Comparison of ENCODE assay signal across 26 cellular contexts in the genomic region with DNA sequence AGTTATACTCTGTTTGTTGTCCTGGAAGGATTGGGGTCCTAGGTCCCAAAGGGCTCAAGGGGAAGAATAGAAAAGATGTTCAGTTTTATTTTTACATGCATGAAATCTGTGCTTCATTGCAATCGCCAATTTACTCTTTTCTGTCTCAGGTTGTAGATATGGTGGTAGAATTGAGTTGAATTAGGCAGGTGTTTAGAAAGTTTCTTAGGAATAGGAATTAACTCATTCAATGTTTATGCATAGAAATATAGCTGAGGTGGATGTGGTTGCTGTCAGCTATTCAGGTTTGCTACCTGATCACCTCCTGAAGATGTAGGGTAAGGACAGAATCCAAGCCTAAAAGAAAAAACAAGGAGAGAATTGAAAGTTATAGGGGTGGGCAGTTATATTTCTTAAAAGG. TPM values are rescaled to one million over a fixed set of nuclear protein-coding genes. Genes with fewer than 3 reads are reported as not detected.
DNase-seq lines count a peak whose midpoint lies in the region; ATAC-seq and TF ChIP-seq lines count a peak whose summit lies in the region.
"Had no signal": no experiment of that assay in that cellular context is flagged by ENCODE, and none has a peak within 500 bp of the region (broad histone marks: within the 10 kb centered on the region; RNA-seq: fewer than 3 reads in every experiment).

No MANE protein-coding gene starts in this region.

- ATAC-seq in SK-N-SH treated with all-trans-retinoic acid at 6 μM for 48 hours (no peak), GM21737 (IDR thresholded peaks at IDR 0.05; ENCODE audit: unreplicated experiment) (no peak)
- ATAC-seq: activated CD8-positive, alpha-beta T cell treated with anti-CD3 and anti-CD28 coated beads, Interleukin-2, amount 10 ng/mL, durations not matched to agents 7 days and 5 days; lower lobe of right lung; mucosa of descending colon; right lobe of liver had no signal

- H3K27me3 ChIP-seq in SK-N-SH (ENCODE audit: insufficient read depth): no peaks in the 10 kb centered on the region
- H3K27me3 ChIP-seq in neural cell (ENCODE audit: insufficient read depth, low read depth, low read length): peaks cover 11% of the 10 kb centered on the region
- H3K27me3 ChIP-seq in thymus (ENCODE audit: control insufficient read depth, insufficient read depth): no peaks in the 10 kb centered on the region
- peaks cover 68% of the 10 kb centered on the region for H3K27me3 ChIP-seq in hepatocyte
- H3K27me3 ChIP-seq: SJCRH30, testis, vagina had no signal

- H3K4me3 ChIP-seq in SK-N-SH (ENCODE audit: low read depth in 2 of 2, low read length in 1 of 2) (peak overlapping the region; percentile 63 to 68; a peak in 3 of 4 replicates), neural cell (ENCODE audit: low read length) (peak overlapping the region; percentile 72), thymus (ENCODE audit: low read length) (peak overlapping the region; percentile 87), hepatocyte (no peak overlapping the region)
- H3K4me3 ChIP-seq: lower lobe of right lung, mucosa of descending colon, SJCRH30, testis, vagina had no signal

- no peaks in the 10 kb centered on the region for H3K9me2 ChIP-seq in SK-N-SH
- no peaks in the 10 kb centered on the region for H3K9me2 ChIP-seq in neural cell (ENCODE audit: insufficient read depth, low read length)
- H3K9me2 ChIP-seq in hepatocyte (replicated peaks; ENCODE audit: insufficient read depth): no peaks in the 10 kb centered on the region

- CTCF ChIA-PET in SK-N-SH (lab: Yijun Ruan, JAX): interaction anchor here (1.8 kb wide), 1 partner anchor 9 kb away, joined by 6 read pairs; no protein-coding TSS in a partner anchor

- H3K4me2 ChIP-seq in SK-N-SH (peak overlapping the region; percentile 81), neural cell (ENCODE audit: low read length) (peak overlapping the region; percentile 54), hepatocyte (no peak overlapping the region)

- no peaks in the 10 kb centered on the region for H3K9me3 ChIP-seq in SK-N-SH
- H3K9me3 ChIP-seq in neural cell (ENCODE audit: low read length): no peaks in the 10 kb centered on the region
- H3K9me3 ChIP-seq in thymus (ENCODE audit: control insufficient read depth): no peaks in the 10 kb centered on the region
- H3K9me3 ChIP-seq in hepatocyte (ENCODE audit: low read depth): no peaks in the 10 kb centered on the region
- H3K9me3 ChIP-seq: lower lobe of right lung, mucosa of descending colon, right lobe of liver, SJCRH30, testis, vagina had no signal

- TF ChIP-seq RAD21 in SK-N-SH (IDR thresholded peaks at IDR 0.05; ENCODE audit: low read length) (no peak), neural cell (conservative IDR thresholded peaks at IDR 0.05) (no peak)

- 95% methylated on average over 1 of the region's 1 CpG for WGBS in SK-N-SH (ENCODE audit: low lambda C conversion rate)
- 22% methylated on average over 1 of the region's 1 CpG for WGBS in thymus
- 96% methylated on average over 1 of the region's 1 CpG for WGBS in hepatocyte (ENCODE audit: low lambda C conversion rate, missing lambda C conversion rate)

- H3K27ac ChIP-seq in SK-N-SH (ENCODE audit: low read depth in 2 of 2, low read length in 1 of 2): no peak overlapping the region; a peak in 1 of 4 replicates
- H3K27ac ChIP-seq in neural cell (ENCODE audit: low read length): peak overlapping the region; percentile 52
- H3K27ac ChIP-seq in thymus (ENCODE audit: low read depth): no peak overlapping the region
- H3K27ac ChIP-seq in hepatocyte: no peak overlapping the region
- H3K27ac ChIP-seq: 22Rv1, epithelial cell of prostate, lower lobe of right lung, right lobe of liver, SJCRH30, testis, vagina had no signal

- TF ChIP-seq CTCF in SK-N-SH (IDR thresholded peaks at IDR 0.05) (no peak), neural cell (IDR thresholded peaks at IDR 0.05; ENCODE audit: poor library complexity, severe bottlenecking) (no peak), hepatocyte (IDR thresholded peaks at IDR 0.05; ENCODE audit: poor library complexity) (no peak)

- H2AFZ ChIP-seq in SK-N-SH (ENCODE audit: low read depth) (no peak overlapping the region), neural cell (ENCODE audit: low read depth, low read length) (no peak overlapping the region), hepatocyte (no peak overlapping the region)

- no peaks in the 10 kb centered on the region for H3K79me2 ChIP-seq in SK-N-SH (ENCODE audit: insufficient read depth)
- peaks cover 31% of the 10 kb centered on the region for H3K79me2 ChIP-seq in neural cell (replicated peaks; ENCODE audit: insufficient read depth, low read length)
- no peaks in the 10 kb centered on the region for H3K79me2 ChIP-seq in hepatocyte

- POLR2A ChIA-PET in SK-N-SH (lab: Yijun Ruan, JAX): no interaction called here

- DNase-seq in SK-N-SH (no peak), cerebellar cortex (ENCODE audit: low spot score) (peak; percentile 64), hepatic stellate cell (ENCODE audit: low spot score) (no peak), hepatocyte (ENCODE audit: low spot score) (no peak)
- DNase-seq: activated CD8-positive, alpha-beta T cell treated with anti-CD3 and anti-CD28 coated beads, Interleukin-2, amount 10 ng/mL, durations not matched to agents 7 days and 5 days; activated naive CD8-positive, alpha-beta T cell treated with anti-CD3 and anti-CD28 coated beads, Interleukin-2, amount 10 ng/mL, durations not matched to agents 7 days and 5 days; effector CD4-positive, alpha-beta T cell; H9; kidney; lower lobe of right lung; mucosa of descending colon; NCI-H1092; NCI-H187 treated with DMSO at 0.1 percent for 48 hours; NCI-H526 treated with DMSO at 0.1 percent for 48 hours; right lobe of liver; SJCRH30; stimulated activated naive CD4-positive, alpha-beta T cell; testis had no signal

- no peaks in the 10 kb centered on the region for H4K20me1 ChIP-seq in SK-N-SH (ENCODE audit: insufficient read depth)
- H4K20me1 ChIP-seq in neural cell (ENCODE audit: insufficient read depth): no peaks in the 10 kb centered on the region
- H4K20me1 ChIP-seq in hepatocyte (ENCODE audit: insufficient read depth, poor library complexity, severe bottlenecking): no peaks in the 10 kb centered on the region

- peaks cover 0 to 3% of the 10 kb centered on the region in 2 experiments; a peak in 1 of 4 replicates for H3K4me1 ChIP-seq in SK-N-SH (ENCODE audit: control insufficient read depth in 1 of 2, insufficient read depth in 2 of 2, low read depth in 1 of 2, low read length in 1 of 2)
- H3K4me1 ChIP-seq in thymus (ENCODE audit: control insufficient read depth, insufficient read depth, low read length): peaks cover 1% of the 10 kb centered on the region
- H3K4me1 ChIP-seq in hepatocyte (ENCODE audit: insufficient read depth): peaks cover 3% of the 10 kb centered on the region
- H3K4me1 ChIP-seq: SJCRH30, testis had no signal

- H3F3A ChIP-seq in SK-N-SH (replicated peaks; ENCODE audit: insufficient read depth) (no peaks in the 10 kb centered on the region), neural cell (ENCODE audit: insufficient read depth, low read length, poor library complexity, severe bottlenecking) (no peaks in the 10 kb centered on the region)

- H3K9ac ChIP-seq in SK-N-SH: no peak overlapping the region
- H3K9ac ChIP-seq in neural cell (ENCODE audit: low read length): peak overlapping the region; percentile 73

- TF ChIP-seq EP300 in SK-N-SH (IDR thresholded peaks at IDR 0.05; ENCODE audit: borderline replicate concordance in 1 of 2, low read depth in 1 of 2, low read length in 1 of 2) (no peak), neural cell (conservative IDR thresholded peaks at IDR 0.05; ENCODE audit: poor library complexity, severe bottlenecking) (no peak)

- H3K36me3 ChIP-seq in SK-N-SH (replicated peaks in 1 of 2; ENCODE audit: control insufficient read depth in 1 of 2, insufficient read depth in 2 of 2, low read length in 1 of 2): no peaks in the 10 kb centered on the region
- H3K36me3 ChIP-seq in neural cell (ENCODE audit: insufficient read depth, low read length): no peaks in the 10 kb centered on the region
- no peaks in the 10 kb centered on the region for H3K36me3 ChIP-seq in thymus (ENCODE audit: control insufficient read depth, insufficient read depth)
- no peaks in the 10 kb centered on the region for H3K36me3 ChIP-seq in hepatocyte (replicated peaks; ENCODE audit: insufficient read depth, low read depth)
- H3K36me3 ChIP-seq: lower lobe of right lung, right lobe of liver, SJCRH30, vagina had no signal

TF ChIP-seq in SK-N-SH, 30 proteins besides CTCF, POLR2A, EP300 and RAD21 (continues in another document):
- TF ChIP-seq EZH2phosphoT487 (IDR thresholded peaks at IDR 0.05; ENCODE audit: borderline replicate concordance, low read depth): no peak
- no peak for TF ChIP-seq TEAD4 (IDR thresholded peaks at IDR 0.05; ENCODE audit: borderline replicate concordance, insufficient read depth)
- no peak for TF ChIP-seq TCF12 (IDR thresholded peaks at IDR 0.05)
- TF ChIP-seq TAF1 (IDR thresholded peaks at IDR 0.05; ENCODE audit: borderline replicate concordance, low read depth, low read length): no peak
- TF ChIP-seq FOXJ3 (CRISPR knock-in tag; IDR thresholded peaks at IDR 0.05): no peak
- no peak for TF ChIP-seq SMC3 (IDR thresholded peaks at IDR 0.05; ENCODE audit: low read depth, low read length)

TF ChIP-seq in SK-N-SH treated with all-trans-retinoic acid at 6 μM for 48 hours, 23 proteins besides CTCF, POLR2A, EP300 and RAD21 (continues in another document):
- TF ChIP-seq ESRRG (CRISPR knock-in tag; IDR thresholded peaks at IDR 0.05) (no peak), OSR1 (CRISPR knock-in tag; IDR thresholded peaks at IDR 0.05) (no peak)

TF ChIP-seq in neural cell, 6 proteins besides CTCF, POLR2A, EP300 and RAD21 (continues in another document):
- TF ChIP-seq EZH2 (IDR thresholded peaks at IDR 0.05; ENCODE audit: borderline replicate concordance, insufficient read depth, low read length, poor library complexity, severe bottlenecking) (no peak), POLR2AphosphoS5 (IDR thresholded peaks at IDR 0.05) (no peak)

RNA-seq across cellular contexts. Expression of gene ARPP21, which starts 1.4 kb away (rescaled TPM):
- polyA plus RNA-seq in SK-N-SH (2012; rRNA removed): 1.4 and 1.6 TPM in 2 replicates
- polyA plus RNA-seq in SK-N-SH (2012; cell fraction: cytosol; rRNA removed): 1.2 TPM in 2 replicates
- 2.9 TPM in 2 replicates for polyA plus RNA-seq in SK-N-SH (2012; cell fraction: nucleus; rRNA removed)
- polyA plus RNA-seq in neural cell: 8.3 and 12.8 TPM in 2 replicates
- 36.5 and 45.4 TPM in 2 replicates for polyA minus RNA-seq in neural cell
- polyA plus RNA-seq in thymus: 50.8 TPM
- total RNA-seq in hepatocyte: not detected in 2 replicates
- 0.19 TPM in 1 of 2 replicates, not detected in the other for polyA plus RNA-seq in hepatocyte
- total RNA-seq: activated CD8-positive, alpha-beta T cell treated with anti-CD3 and anti-CD28 coated beads, Interleukin-2, amount 10 ng/mL, durations not matched to agents 7 days and 5 days; activated naive CD8-positive, alpha-beta T cell treated with anti-CD3 and anti-CD28 coated beads, Interleukin-2, amount 10 ng/mL, durations not matched to agents 7 days and 5 days; H9; lower lobe of right lung; posterior vena cava; vagina had no signal
